8 cellular contexts compared by ENCODE assay signal in genomic region chr6:147361582-147361981, GRCh38.
"Had no signal": no experiment of that assay in that cellular context is flagged by ENCODE, and none has a peak within 500 bp of the region (broad histone marks: within the 10 kb centered on the region; RNA-seq: fewer than 3 reads in every experiment).

No MANE protein-coding gene starts in this region.

- H3K4me3 ChIP-seq: GM23248, HAP-1 had no signal

- ATAC-seq: HCT116 had no signal

- H3K9me3 ChIP-seq: HAP-1 had no signal

- H3K36me3 ChIP-seq: HAP-1 had no signal

- H2AFZ ChIP-seq: GM23248 had no signal

- H3K27ac ChIP-seq: GM23248, HL-60 had no signal

- DNase-seq: GOT3, H7, HFFc6, KG1 had no signal

- H3K4me1 ChIP-seq: HAP-1 had no signal

- H3K9ac ChIP-seq: GM23248 had no signal
